1 cellular context compared by ENCODE assay signal in genomic region chr6:111483736-111484654, GRCh38.
TF ChIP-seq lines count a peak whose summit lies in the region.

No MANE protein-coding gene starts in this region.

TF ChIP-seq in HEK293, 187 proteins besides CTCF, POLR2A, EP300 and RAD21 (continued from another document and continues in another):
- TF ChIP-seq KLF17 (tag by site-specific recombination; IDR thresholded peaks at IDR 0.05) (peak; percentile 79), ZBTB49 (tag by site-specific recombination; IDR thresholded peaks at IDR 0.05; ENCODE audit: low read depth) (no peak), ZEB2 (tag by site-specific recombination; IDR thresholded peaks at IDR 0.05) (peak; percentile 96), PRDM4 (tag by site-specific recombination; IDR thresholded peaks at IDR 0.05) (no peak; the same call in none of the 2 replicates), ZNF155 (tag by site-specific recombination; IDR thresholded peaks at IDR 0.05) (no peak), ZBTB26 (tag by site-specific recombination; optimal IDR thresholded peaks at IDR 0.05) (peak; percentile 96), ZNF76 (tag by site-specific recombination; IDR thresholded peaks at IDR 0.05; ENCODE audit: borderline replicate concordance, low read depth) (no peak), ZBTB10 (tag by site-specific recombination; IDR thresholded peaks at IDR 0.05) (no peak; the same call in 1 of the 2 replicates), ZNF223 (tag by site-specific recombination; IDR thresholded peaks at IDR 0.05) (no peak), SETDB1 (IDR thresholded peaks at IDR 0.05; ENCODE audit: insufficient read length, low read length) (no peak), ELK4 (IDR thresholded peaks at IDR 0.05; ENCODE audit: borderline replicate concordance, low read depth, low read length) (no peak), HOXA7 (CRISPR knock-in tag; IDR thresholded peaks at IDR 0.05; ENCODE audit: borderline replicate concordance) (no peak), ZNF433 (tag by site-specific recombination; IDR thresholded peaks at IDR 0.05; ENCODE audit: low read depth) (no peak), PRDM10 (tag by site-specific recombination; IDR thresholded peaks at IDR 0.05) (peak; percentile 95), ZNF221 (tag by site-specific recombination; IDR thresholded peaks at IDR 0.05; ENCODE audit: borderline replicate concordance) (no peak), ZNF639 (tag by site-specific recombination; IDR thresholded peaks at IDR 0.05) (peak; percentile 77; the same call in 1 of the 2 replicates), ZNF211 (tag by site-specific recombination; IDR thresholded peaks at IDR 0.05; ENCODE audit: low read depth) (no peak), ZNF518A (tag by site-specific recombination; conservative IDR thresholded peaks at IDR 0.05; ENCODE audit: low read depth) (no peak), INSM2 (tag by site-specific recombination; IDR thresholded peaks at IDR 0.05) (peak; percentile 83), ZNF677 (tag by site-specific recombination; IDR thresholded peaks at IDR 0.05) (no peak), GFI1B (tag by site-specific recombination; IDR thresholded peaks at IDR 0.05) (no peak; the same call in 1 of the 2 replicates), ZNF585B (tag by site-specific recombination; IDR thresholded peaks at IDR 0.05) (no peak), ZNF416 (tag by site-specific recombination; IDR thresholded peaks at IDR 0.05) (no peak), ZNF324 (tag by site-specific recombination; IDR thresholded peaks at IDR 0.05) (no peak), ZNF292 (tag by site-specific recombination; IDR thresholded peaks at IDR 0.05; ENCODE audit: borderline replicate concordance, low read depth) (no peak), ZNF423 (tag by site-specific recombination; IDR thresholded peaks at IDR 0.05) (no peak), ZNF394 (tag by site-specific recombination; IDR thresholded peaks at IDR 0.05; ENCODE audit: borderline replicate concordance) (peak; percentile 57)
